ENCODE assay signal across 1 cellular context in the genomic region with DNA sequence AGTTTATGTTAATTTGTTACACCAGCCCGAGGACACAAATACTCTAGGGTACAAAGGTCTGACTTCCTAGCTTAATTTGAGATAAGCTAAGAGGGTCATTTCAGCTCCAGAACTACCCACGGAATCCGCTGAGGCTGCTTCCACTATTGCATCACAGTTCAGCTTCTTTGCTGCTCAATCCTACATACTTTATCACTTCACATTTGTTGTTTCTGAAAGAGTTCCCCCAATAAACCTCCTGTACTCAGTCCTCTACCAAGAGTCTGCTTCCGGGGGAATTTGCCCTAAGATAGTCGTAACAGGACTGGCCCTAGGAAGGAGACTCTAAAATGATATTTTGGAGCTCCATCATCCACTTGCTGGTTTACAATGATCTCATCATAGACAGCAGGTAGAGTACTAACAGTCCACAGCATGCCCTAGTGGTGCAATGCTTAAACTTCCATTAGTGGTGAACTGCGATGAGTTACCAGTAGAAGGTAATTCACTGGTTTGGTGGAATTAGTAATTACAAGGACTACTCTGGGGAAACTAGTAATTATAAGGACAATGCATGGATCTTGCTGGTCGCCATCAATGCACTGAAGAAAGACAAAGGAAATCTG.
TF ChIP-seq lines count a peak whose summit lies in the region.

No MANE protein-coding gene starts in this region.

TF ChIP-seq in GM23338, 12 proteins besides CTCF, POLR2A, EP300 and RAD21 (continued from another document):
- TF ChIP-seq, protein P1, sequence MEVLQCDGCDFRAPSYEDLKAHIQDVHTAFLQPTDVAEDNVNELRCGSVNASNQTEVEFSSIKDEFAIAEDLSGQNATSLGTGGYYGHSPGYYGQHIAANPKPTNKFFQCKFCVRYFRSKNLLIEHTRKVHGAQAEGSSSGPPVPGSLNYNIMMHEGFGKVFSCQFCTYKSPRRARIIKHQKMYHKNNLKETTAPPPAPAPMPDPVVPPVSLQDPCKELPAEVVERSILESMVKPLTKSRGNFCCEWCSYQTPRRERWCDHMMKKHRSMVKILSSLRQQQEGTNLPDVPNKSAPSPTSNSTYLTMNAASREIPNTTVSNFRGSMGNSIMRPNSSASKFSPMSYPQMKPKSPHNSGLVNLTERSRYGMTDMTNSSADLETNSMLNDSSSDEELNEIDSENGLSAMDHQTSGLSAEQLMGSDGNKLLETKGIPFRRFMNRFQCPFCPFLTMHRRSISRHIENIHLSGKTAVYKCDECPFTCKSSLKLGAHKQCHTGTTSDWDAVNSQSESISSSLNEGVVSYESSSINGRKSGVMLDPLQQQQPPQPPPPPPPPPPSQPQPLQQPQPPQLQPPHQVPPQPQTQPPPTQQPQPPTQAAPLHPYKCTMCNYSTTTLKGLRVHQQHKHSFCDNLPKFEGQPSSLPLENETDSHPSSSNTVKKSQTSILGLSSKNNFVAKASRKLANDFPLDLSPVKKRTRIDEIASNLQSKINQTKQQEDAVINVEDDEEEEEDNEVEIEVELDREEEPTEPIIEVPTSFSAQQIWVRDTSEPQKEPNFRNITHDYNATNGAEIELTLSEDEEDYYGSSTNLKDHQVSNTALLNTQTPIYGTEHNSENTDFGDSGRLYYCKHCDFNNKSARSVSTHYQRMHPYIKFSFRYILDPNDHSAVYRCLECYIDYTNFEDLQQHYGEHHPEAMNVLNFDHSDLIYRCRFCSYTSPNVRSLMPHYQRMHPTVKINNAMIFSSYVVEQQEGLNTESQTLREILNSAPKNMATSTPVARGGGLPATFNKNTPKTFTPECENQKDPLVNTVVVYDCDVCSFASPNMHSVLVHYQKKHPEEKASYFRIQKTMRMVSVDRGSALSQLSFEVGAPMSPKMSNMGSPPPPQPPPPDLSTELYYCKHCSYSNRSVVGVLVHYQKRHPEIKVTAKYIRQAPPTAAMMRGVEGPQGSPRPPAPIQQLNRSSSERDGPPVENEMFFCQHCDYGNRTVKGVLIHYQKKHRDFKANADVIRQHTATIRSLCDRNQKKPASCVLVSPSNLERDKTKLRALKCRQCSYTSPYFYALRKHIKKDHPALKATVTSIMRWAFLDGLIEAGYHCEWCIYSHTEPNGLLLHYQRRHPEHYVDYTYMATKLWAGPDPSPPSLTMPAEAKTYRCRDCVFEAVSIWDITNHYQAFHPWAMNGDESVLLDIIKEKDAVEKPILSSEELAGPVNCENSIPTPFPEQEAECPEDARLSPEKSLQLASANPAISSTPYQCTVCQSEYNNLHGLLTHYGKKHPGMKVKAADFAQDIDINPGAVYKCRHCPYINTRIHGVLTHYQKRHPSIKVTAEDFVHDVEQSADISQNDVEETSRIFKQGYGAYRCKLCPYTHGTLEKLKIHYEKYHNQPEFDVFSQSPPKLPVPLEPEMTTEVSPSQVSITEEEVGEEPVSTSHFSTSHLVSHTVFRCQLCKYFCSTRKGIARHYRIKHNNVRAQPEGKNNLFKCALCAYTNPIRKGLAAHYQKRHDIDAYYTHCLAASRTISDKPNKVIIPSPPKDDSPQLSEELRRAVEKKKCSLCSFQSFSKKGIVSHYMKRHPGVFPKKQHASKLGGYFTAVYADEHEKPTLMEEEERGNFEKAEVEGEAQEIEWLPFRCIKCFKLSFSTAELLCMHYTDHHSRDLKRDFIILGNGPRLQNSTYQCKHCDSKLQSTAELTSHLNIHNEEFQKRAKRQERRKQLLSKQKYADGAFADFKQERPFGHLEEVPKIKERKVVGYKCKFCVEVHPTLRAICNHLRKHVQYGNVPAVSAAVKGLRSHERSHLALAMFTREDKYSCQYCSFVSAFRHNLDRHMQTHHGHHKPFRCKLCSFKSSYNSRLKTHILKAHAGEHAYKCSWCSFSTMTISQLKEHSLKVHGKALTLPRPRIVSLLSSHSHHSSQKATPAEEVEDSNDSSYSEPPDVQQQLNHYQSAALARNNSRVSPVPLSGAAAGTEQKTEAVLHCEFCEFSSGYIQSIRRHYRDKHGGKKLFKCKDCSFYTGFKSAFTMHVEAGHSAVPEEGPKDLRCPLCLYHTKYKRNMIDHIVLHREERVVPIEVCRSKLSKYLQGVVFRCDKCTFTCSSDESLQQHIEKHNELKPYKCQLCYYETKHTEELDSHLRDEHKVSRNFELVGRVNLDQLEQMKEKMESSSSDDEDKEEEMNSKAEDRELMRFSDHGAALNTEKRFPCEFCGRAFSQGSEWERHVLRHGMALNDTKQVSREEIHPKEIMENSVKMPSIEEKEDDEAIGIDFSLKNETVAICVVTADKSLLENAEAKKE (CRISPR knock-in tag; IDR thresholded peaks at IDR 0.05) = no peak
- TF ChIP-seq, protein P2, sequence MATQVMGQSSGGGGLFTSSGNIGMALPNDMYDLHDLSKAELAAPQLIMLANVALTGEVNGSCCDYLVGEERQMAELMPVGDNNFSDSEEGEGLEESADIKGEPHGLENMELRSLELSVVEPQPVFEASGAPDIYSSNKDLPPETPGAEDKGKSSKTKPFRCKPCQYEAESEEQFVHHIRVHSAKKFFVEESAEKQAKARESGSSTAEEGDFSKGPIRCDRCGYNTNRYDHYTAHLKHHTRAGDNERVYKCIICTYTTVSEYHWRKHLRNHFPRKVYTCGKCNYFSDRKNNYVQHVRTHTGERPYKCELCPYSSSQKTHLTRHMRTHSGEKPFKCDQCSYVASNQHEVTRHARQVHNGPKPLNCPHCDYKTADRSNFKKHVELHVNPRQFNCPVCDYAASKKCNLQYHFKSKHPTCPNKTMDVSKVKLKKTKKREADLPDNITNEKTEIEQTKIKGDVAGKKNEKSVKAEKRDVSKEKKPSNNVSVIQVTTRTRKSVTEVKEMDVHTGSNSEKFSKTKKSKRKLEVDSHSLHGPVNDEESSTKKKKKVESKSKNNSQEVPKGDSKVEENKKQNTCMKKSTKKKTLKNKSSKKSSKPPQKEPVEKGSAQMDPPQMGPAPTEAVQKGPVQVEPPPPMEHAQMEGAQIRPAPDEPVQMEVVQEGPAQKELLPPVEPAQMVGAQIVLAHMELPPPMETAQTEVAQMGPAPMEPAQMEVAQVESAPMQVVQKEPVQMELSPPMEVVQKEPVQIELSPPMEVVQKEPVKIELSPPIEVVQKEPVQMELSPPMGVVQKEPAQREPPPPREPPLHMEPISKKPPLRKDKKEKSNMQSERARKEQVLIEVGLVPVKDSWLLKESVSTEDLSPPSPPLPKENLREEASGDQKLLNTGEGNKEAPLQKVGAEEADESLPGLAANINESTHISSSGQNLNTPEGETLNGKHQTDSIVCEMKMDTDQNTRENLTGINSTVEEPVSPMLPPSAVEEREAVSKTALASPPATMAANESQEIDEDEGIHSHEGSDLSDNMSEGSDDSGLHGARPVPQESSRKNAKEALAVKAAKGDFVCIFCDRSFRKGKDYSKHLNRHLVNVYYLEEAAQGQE (IDR thresholded peaks at IDR 0.05; ENCODE audit: unreplicated experiment) = no peak
- TF ChIP-seq EZH2phosphoT487 (IDR thresholded peaks at IDR 0.05; ENCODE audit: unreplicated experiment) (no peak), CREB1 (CRISPR knock-in tag; IDR thresholded peaks at IDR 0.05; ENCODE audit: low read depth) (no peak)
